In the genomic region with DNA sequence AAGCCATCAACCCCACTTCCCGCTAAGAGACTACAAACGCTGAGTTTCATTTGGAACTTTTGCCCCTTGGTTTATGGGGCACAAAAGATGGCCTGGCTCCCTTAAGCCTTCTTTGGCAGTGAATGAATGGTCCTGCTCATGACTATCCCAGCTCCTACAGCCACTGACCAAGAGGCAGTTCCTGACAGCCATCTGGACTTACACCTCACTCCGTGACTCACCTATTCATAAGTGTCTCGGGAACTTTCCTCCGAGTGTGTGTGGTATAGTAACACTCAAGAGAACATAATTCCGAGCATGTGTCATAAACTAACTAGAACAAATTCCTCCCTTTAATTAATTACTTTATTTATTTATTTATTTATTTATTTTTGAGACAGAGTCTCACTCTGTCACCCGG, we compare ENCODE assay signal across 18 cellular contexts. TPM values are rescaled to one million over a fixed set of nuclear protein-coding genes. Genes with fewer than 3 reads are reported as not detected.
DNase-seq lines count a peak whose midpoint lies in the region; ATAC-seq, FAIRE-seq and TF ChIP-seq lines count a peak whose summit lies in the region.
"Had no signal": no experiment of that assay in that cellular context is flagged by ENCODE, and none has a peak within 500 bp of the region (broad histone marks: within the 10 kb centered on the region; RNA-seq: fewer than 3 reads in every experiment).

No MANE protein-coding gene starts in this region.

- no peak overlapping the region for H2AFZ ChIP-seq in astrocyte (ENCODE audit: low read depth, low read length)
- no peak overlapping the region for H2AFZ ChIP-seq in hepatocyte

- TF ChIP-seq POLR2A in breast epithelium (IDR thresholded peaks at IDR 0.05): no peak

- H3K27ac ChIP-seq in breast epithelium: no peak overlapping the region
- H3K27ac ChIP-seq in astrocyte (ENCODE audit: low read depth, low read length): peak overlapping the region; percentile 57
- H3K27ac ChIP-seq in hepatocyte: no peak overlapping the region

- no peak for TF ChIP-seq CTCF in MCF 10A (IDR thresholded peaks at IDR 0.05; ENCODE audit: unreplicated experiment)
- TF ChIP-seq CTCF in breast epithelium (IDR thresholded peaks at IDR 0.05): no peak
- no peak for TF ChIP-seq CTCF in astrocyte (IDR thresholded peaks at IDR 0.05; ENCODE audit: insufficient read depth, low read depth, low read length)
- no peak for TF ChIP-seq CTCF in hepatocyte (IDR thresholded peaks at IDR 0.05; ENCODE audit: poor library complexity)
- TF ChIP-seq CTCF in GM20000 (IDR thresholded peaks at IDR 0.05; ENCODE audit: extremely low read depth, missing control alignments): no peak

- BruUV-seq in MCF 10A (replicated peaks; lab: Mats Ljungman, UMichigan): no TSS peak

- H3K4me3 ChIP-seq in breast epithelium: no peak overlapping the region
- H3K4me3 ChIP-seq in astrocyte (ENCODE audit: insufficient read depth, low read depth, low read length): no peak overlapping the region
- H3K4me3 ChIP-seq in hepatocyte: no peak overlapping the region
- H3K4me3 ChIP-seq: HAP-1, mucosa of descending colon had no signal

- no peak overlapping the region for H3K27ac Mint-ChIP-seq in MCF 10A (ENCODE audit: low read depth, unreplicated experiment)
- no peak overlapping the region for H3K27ac Mint-ChIP-seq in astrocyte (ENCODE audit: unreplicated experiment)
- H3K27ac Mint-ChIP-seq: activated naive CD8-positive, alpha-beta T cell treated with anti-CD3 and anti-CD28 coated beads, Interleukin-2, amount 10 ng/mL, durations not matched to agents 7 days and 5 days; activated T-cell treated with anti-CD3 and anti-CD28 coated beads, Interleukin-2, amount 50 U/mL, for 24 hours; CD4-positive, alpha-beta memory T cell; IgD-negative memory B cell; T-helper 2 cell treated with Interferon-gamma antibody and Interleukin-4, amounts not matched to agents 5 μg/mL and 100 μg/mL, for 36 hours had no signal

- no peak for FAIRE-seq in astrocyte (lab: Jason Lieb, UNC)

- no peaks in the 10 kb centered on the region for H3K9me3 Mint-ChIP-seq in MCF 10A (ENCODE audit: unreplicated experiment)
- H3K9me3 Mint-ChIP-seq in astrocyte (ENCODE audit: unreplicated experiment): peaks cover 3% of the 10 kb centered on the region
- H3K9me3 Mint-ChIP-seq: activated naive CD8-positive, alpha-beta T cell treated with anti-CD3 and anti-CD28 coated beads, Interleukin-2, amount 10 ng/mL, durations not matched to agents 7 days and 5 days; activated T-cell treated with anti-CD3 and anti-CD28 coated beads, Interleukin-2, amount 50 U/mL, for 24 hours; CD4-positive, alpha-beta memory T cell; IgD-negative memory B cell; T-helper 2 cell treated with Interferon-gamma antibody and Interleukin-4, amounts not matched to agents 5 μg/mL and 100 μg/mL, for 36 hours had no signal

- 85% methylated on average over 7 of the region's 7 CpGs for WGBS in hepatocyte (ENCODE audit: low lambda C conversion rate, missing lambda C conversion rate)

- POLR2A ChIA-PET in MCF 10A (lab: Yijun Ruan, JAX): interaction anchor here (1.1 kb wide), 1 partner anchor 48 kb away, joined by 3 read pairs; no protein-coding TSS in a partner anchor

- no peaks in the 10 kb centered on the region for H3K27me3 Mint-ChIP-seq in MCF 10A (ENCODE audit: insufficient read depth, unreplicated experiment)
- H3K27me3 Mint-ChIP-seq in astrocyte (ENCODE audit: low read depth, unreplicated experiment): no peaks in the 10 kb centered on the region
- H3K27me3 Mint-ChIP-seq: activated naive CD8-positive, alpha-beta T cell treated with anti-CD3 and anti-CD28 coated beads, Interleukin-2, amount 10 ng/mL, durations not matched to agents 7 days and 5 days; activated T-cell treated with anti-CD3 and anti-CD28 coated beads, Interleukin-2, amount 50 U/mL, for 24 hours; CD4-positive, alpha-beta memory T cell; IgD-negative memory B cell had no signal

- H3K79me2 ChIP-seq in astrocyte (ENCODE audit: insufficient read depth, low read length) (no peaks in the 10 kb centered on the region), hepatocyte (no peaks in the 10 kb centered on the region)

- H3K4me2 ChIP-seq in astrocyte (ENCODE audit: low read length) (no peak overlapping the region), hepatocyte (no peak overlapping the region)

- H3K27me3 ChIP-seq in breast epithelium: no peaks in the 10 kb centered on the region
- no peaks in the 10 kb centered on the region for H3K27me3 ChIP-seq in astrocyte (ENCODE audit: insufficient read depth, low read length)
- H3K27me3 ChIP-seq in hepatocyte: no peaks in the 10 kb centered on the region

- H3K9me3 ChIP-seq in breast epithelium (no peaks in the 10 kb centered on the region), astrocyte (ENCODE audit: insufficient read depth, low read depth, low read length) (no peaks in the 10 kb centered on the region), hepatocyte (ENCODE audit: low read depth) (no peaks in the 10 kb centered on the region)
- H3K9me3 ChIP-seq: HAP-1, mucosa of descending colon had no signal

- no peaks in the 10 kb centered on the region for H3K36me3 Mint-ChIP-seq in MCF 10A (ENCODE audit: insufficient read depth, unreplicated experiment)
- no peaks in the 10 kb centered on the region for H3K36me3 Mint-ChIP-seq in astrocyte (ENCODE audit: low read depth, unreplicated experiment)
- H3K36me3 Mint-ChIP-seq: activated naive CD8-positive, alpha-beta T cell treated with anti-CD3 and anti-CD28 coated beads, Interleukin-2, amount 10 ng/mL, durations not matched to agents 7 days and 5 days; CD4-positive, alpha-beta memory T cell; IgD-negative memory B cell had no signal

- ATAC-seq in HG03521 (IDR thresholded peaks at IDR 0.05; ENCODE audit: unreplicated experiment): no peak
- ATAC-seq: mucosa of descending colon, Right ventricle myocardium inferior had no signal

- H3K4me1 ChIP-seq in breast epithelium: no peaks in the 10 kb centered on the region
- peaks cover 17% of the 10 kb centered on the region for H3K4me1 ChIP-seq in astrocyte (ENCODE audit: insufficient read depth, low read length)
- no peaks in the 10 kb centered on the region for H3K4me1 ChIP-seq in hepatocyte (ENCODE audit: insufficient read depth)
- H3K4me1 ChIP-seq: HAP-1 had no signal

- no peaks in the 10 kb centered on the region for H3K9me2 ChIP-seq in hepatocyte (replicated peaks; ENCODE audit: insufficient read depth)

- no peak overlapping the region for H3K9ac ChIP-seq in astrocyte (ENCODE audit: low read length)

- CTCF ChIA-PET in MCF 10A (lab: Yijun Ruan, JAX): interaction anchor here (0.5 kb wide), 1 partner anchor 991 kb away, joined by 3 read pairs; no protein-coding TSS in a partner anchor

- H3K36me3 ChIP-seq in breast epithelium (no peaks in the 10 kb centered on the region), astrocyte (ENCODE audit: insufficient read depth, low read length) (no peaks in the 10 kb centered on the region), hepatocyte (replicated peaks; ENCODE audit: insufficient read depth, low read depth) (no peaks in the 10 kb centered on the region)
- H3K36me3 ChIP-seq: HAP-1 had no signal

- no peak overlapping the region for H3K4me3 Mint-ChIP-seq in MCF 10A (ENCODE audit: unreplicated experiment)
- H3K4me3 Mint-ChIP-seq in astrocyte (ENCODE audit: unreplicated experiment): no peak overlapping the region
- H3K4me3 Mint-ChIP-seq: activated naive CD8-positive, alpha-beta T cell treated with anti-CD3 and anti-CD28 coated beads, Interleukin-2, amount 10 ng/mL, durations not matched to agents 7 days and 5 days; activated T-cell treated with anti-CD3 and anti-CD28 coated beads, Interleukin-2, amount 50 U/mL, for 24 hours; CD4-positive, alpha-beta memory T cell; T-helper 2 cell treated with Interferon-gamma antibody and Interleukin-4, amounts not matched to agents 5 μg/mL and 100 μg/mL, for 36 hours had no signal

- DNase-seq in MCF 10A (ENCODE audit: unreplicated experiment): peak; percentile 72
- DNase-seq in breast epithelium (ENCODE audit: low spot score in 2 of 2): no peak
- DNase-seq in astrocyte (ENCODE audit: low read depth): peak; percentile 97
- DNase-seq in hepatocyte (ENCODE audit: low spot score): peak; percentile 32
- DNase-seq in retina: no peak
- DNase-seq in GM20000 (ENCODE audit: low spot score): no peak
- no peak for DNase-seq in AML-193 (lab: John Stamatoyannopoulos, UW)
- DNase-seq: 8988T; activated CD4-positive, alpha-beta T cell treated with anti-CD3 and anti-CD28 coated beads, Interleukin-2, amount 50 U/mL, for 1 hour; activated naive CD8-positive, alpha-beta T cell treated with anti-CD3 and anti-CD28 coated beads, Interleukin-2, amount 10 ng/mL, durations not matched to agents 7 days and 5 days; activated T-cell treated with anti-CD3 and anti-CD28 coated beads, Interleukin-2, amount 50 U/mL, for 24 hours; CD4-positive, alpha-beta memory T cell; mucosa of descending colon had no signal

- intact Hi-C loops in MCF 10A (cut with micrococcal nuclease): no loop called here
- intact Hi-C loops in breast epithelium (cut with DNase I; ENCODE audit: low total_unique reads): no loop called here

- H3K4me1 Mint-ChIP-seq in MCF 10A (ENCODE audit: insufficient read depth, unreplicated experiment): peaks cover 11% of the 10 kb centered on the region
- peaks cover 13% of the 10 kb centered on the region for H3K4me1 Mint-ChIP-seq in astrocyte (ENCODE audit: low read depth, unreplicated experiment)
- H3K4me1 Mint-ChIP-seq: CD4-positive, alpha-beta memory T cell had no signal

- H4K20me1 ChIP-seq in astrocyte (ENCODE audit: insufficient read depth, low read length): no peaks in the 10 kb centered on the region
- H4K20me1 ChIP-seq in hepatocyte (ENCODE audit: insufficient read depth, poor library complexity, severe bottlenecking): no peaks in the 10 kb centered on the region

RNA-seq across cellular contexts. Expression of a gene that starts 51.9 kb away (rescaled TPM):
- 79.8 and 91.0 TPM in 2 replicates for total RNA-seq in MCF 10A (2022)
- total RNA-seq in breast epithelium: 10 to 100 TPM; 51.1 to 94.3 (median 72.4) TPM
- 54.8 and 60.2 TPM in 2 replicates for total RNA-seq in astrocyte
- 243 and 265 TPM in 2 replicates for total RNA-seq in hepatocyte
- polyA plus RNA-seq in hepatocyte: 123 and 151 TPM in 2 replicates

Comparison
In these comparisons a context has a peak if more than half of its experiments do, and no peak if none do; other contexts are left out.
1. DNase-seq: peak in MCF 10A (single experiment), astrocyte (single experiment) and hepatocyte (single experiment); none in breast epithelium (0 of 2), retina (single experiment), GM20000 (single experiment) and AML-193 (0 of 2).